18 cellular contexts compared by ENCODE assay signal in the genomic region with DNA sequence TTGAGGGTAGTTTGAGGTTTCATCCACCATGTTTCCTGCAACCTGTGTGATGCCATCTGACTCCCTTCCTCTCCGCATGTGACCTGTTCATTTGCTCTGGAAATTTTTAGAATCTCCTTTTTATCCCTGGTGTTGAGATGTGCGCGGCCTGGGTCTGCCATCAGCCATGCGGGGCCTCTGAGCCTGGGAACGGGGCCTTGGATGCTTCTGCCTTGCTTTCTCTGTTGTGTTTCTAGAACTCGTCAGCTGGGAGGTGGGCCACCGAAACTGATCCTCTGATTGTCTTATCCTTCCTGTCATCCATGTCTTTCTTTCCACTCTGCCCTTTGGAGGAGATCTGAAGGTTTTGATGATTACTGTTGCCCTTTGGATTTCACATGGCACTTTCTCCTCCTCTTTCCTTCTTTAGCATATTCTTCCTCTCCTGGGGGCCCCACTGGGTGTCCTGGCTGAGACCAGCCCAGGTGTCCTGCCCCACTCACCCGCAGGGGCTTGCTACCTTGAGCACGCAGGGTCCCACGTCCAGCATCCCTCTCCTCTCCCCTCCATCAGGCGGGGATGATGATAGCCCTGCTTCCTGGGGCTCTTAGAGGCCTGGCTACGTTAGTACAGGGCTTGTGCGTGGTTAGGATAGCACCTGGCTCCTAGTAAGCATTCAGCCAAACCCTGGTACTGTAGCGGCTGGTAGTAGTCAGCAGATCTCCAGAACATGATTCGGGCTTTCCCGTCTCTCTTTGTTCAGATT. TPM values are rescaled to one million over a fixed set of nuclear protein-coding genes. Genes with fewer than 3 reads are reported as not detected.
DNase-seq lines count a peak whose midpoint lies in the region; ATAC-seq, FAIRE-seq and TF ChIP-seq lines count a peak whose summit lies in the region.
"Had no signal": no experiment of that assay in that cellular context is flagged by ENCODE, and none has a peak within 500 bp of the region (broad histone marks: within the 10 kb centered on the region; RNA-seq: fewer than 3 reads in every experiment).

No MANE protein-coding gene starts in this region.

- in situ Hi-C loops in G401 (cut with HindIII; ENCODE audit: low sequenced_read_pairs) = no loop called here

- H3K4me2 ChIP-seq in endothelial cell of umbilical vein (ENCODE audit: insufficient read depth, low read length) = no peak overlapping the region
- H3K4me2 ChIP-seq: smooth muscle cell had no signal

- no peak overlapping the region for H3K4me3 Mint-ChIP-seq in activated CD8-positive, alpha-beta memory T cell treated with anti-CD3 and anti-CD28 coated beads, Interleukin-2, amount 10 ng/mL, durations not matched to agents 7 days and 5 days

- peaks cover 94% of the 10 kb centered on the region for H3K79me2 ChIP-seq in endothelial cell of umbilical vein (ENCODE audit: control insufficient read depth, insufficient read depth, low read length)

- no peak for TF ChIP-seq POLR2A in endothelial cell of umbilical vein (IDR thresholded peaks at IDR 0.05; ENCODE audit: low read depth, low read length)

- no peak overlapping the region for H3K9ac ChIP-seq in endothelial cell of umbilical vein (replicated peaks; ENCODE audit: extremely low read depth, insufficient read depth, low read length)

- no peak overlapping the region for H2AFZ ChIP-seq in endothelial cell of umbilical vein (ENCODE audit: low read depth, low read length)

- dilution Hi-C loops in endothelial cell of umbilical vein (cut with MboI; ENCODE audit: extremely low pct_ligation_motif_present, low sequenced_read_pairs) = no loop called here

- H3K9me3 ChIP-seq in endothelial cell of umbilical vein (replicated peaks; ENCODE audit: control insufficient read depth, insufficient read depth, low read length) = no peaks in the 10 kb centered on the region
- H3K9me3 ChIP-seq in psoas muscle = peaks cover under 1% of the 10 kb centered on the region
- no peaks in the 10 kb centered on the region for H3K9me3 ChIP-seq in mucosa of descending colon
- H3K9me3 ChIP-seq: Caco-2 had no signal

- no peak for TF ChIP-seq CTCF in endothelial cell of umbilical vein (IDR thresholded peaks at IDR 0.05; ENCODE audit: extremely low read depth in 1 of 2, insufficient read depth in 1 of 2, low read depth in 1 of 2, low read length in 2 of 2)
- no peak for TF ChIP-seq CTCF in psoas muscle (IDR thresholded peaks at IDR 0.05)
- TF ChIP-seq CTCF in mucosa of descending colon (IDR thresholded peaks at IDR 0.05) = no peak

- CTCF ChIA-PET in activated CD8-positive, alpha-beta memory T cell treated with anti-CD3 and anti-CD28 coated beads, Interleukin-2, amount 10 ng/mL, durations not matched to agents 7 days and 5 days (lab: Charles Lee) = no interaction called here
- CTCF ChIA-PET in endothelial cell of umbilical vein (lab: Charles Lee) = interaction anchor here (1.7 kb wide), 1 partner anchor 92 kb away, joined by 4 read pairs; no protein-coding TSS in a partner anchor

- no TSS peak for BruUV-seq in endothelial cell of umbilical vein (replicated peaks; lab: Mats Ljungman, UMichigan)

- intact Hi-C loops in endothelial cell of umbilical vein (cut with micrococcal nuclease) = loop anchor here (1.0 kb wide), 1 partner anchor 16 kb away; no protein-coding TSS in a partner anchor
- intact Hi-C loops in psoas muscle (cut with DNase I) = no loop called here
- intact Hi-C loops in mucosa of descending colon (cut with DNase I, micrococcal nuclease) = no loop called here

- H3K27me3 ChIP-seq in endothelial cell of umbilical vein (ENCODE audit: control insufficient read depth in 2 of 2, insufficient read depth in 2 of 2, low read length in 2 of 2) (no peaks in the 10 kb centered on the region), psoas muscle (ENCODE audit: insufficient read depth in 3 of 3, low read length in 2 of 3) (no peaks in the 10 kb centered on the region)
- H3K27me3 ChIP-seq: SJSA1 had no signal

- POLR2A ChIA-PET in endothelial cell of umbilical vein (lab: Charles Lee) = no interaction called here

- H3K9me1 ChIP-seq in endothelial cell of umbilical vein (replicated peaks; ENCODE audit: control insufficient read depth, extremely low read depth, insufficient read depth, low read length) = no peaks in the 10 kb centered on the region

- H3K27ac ChIP-seq in endothelial cell of umbilical vein (ENCODE audit: insufficient read depth, low read depth, low read length) = peak overlapping the region; percentile 25
- H3K27ac ChIP-seq in psoas muscle = peak overlapping the region; percentile 72
- H3K27ac ChIP-seq: SJSA1 had no signal

- 89 to 92% (median 92%) methylated on average over 16 of the region's 16 CpGs for WGBS in psoas muscle, 3 donors

- H3K4me1 ChIP-seq in endothelial cell of umbilical vein (ENCODE audit: control insufficient read depth, extremely low read depth, insufficient read depth, low read length) = peaks cover 48% of the 10 kb centered on the region
- peaks cover 46% of the 10 kb centered on the region for H3K4me1 ChIP-seq in psoas muscle
- H3K4me1 ChIP-seq in mucosa of descending colon (ENCODE audit: low read depth) = peaks cover 17% of the 10 kb centered on the region
- H3K4me1 ChIP-seq: Caco-2 had no signal

- H3K27ac Mint-ChIP-seq in activated CD8-positive, alpha-beta memory T cell treated with anti-CD3 and anti-CD28 coated beads, Interleukin-2, amount 10 ng/mL, durations not matched to agents 7 days and 5 days = peak overlapping the region; percentile 1

- peaks cover 13% of the 10 kb centered on the region for H3K36me3 Mint-ChIP-seq in activated CD8-positive, alpha-beta memory T cell treated with anti-CD3 and anti-CD28 coated beads, Interleukin-2, amount 10 ng/mL, durations not matched to agents 7 days and 5 days

- H3K27me3 Mint-ChIP-seq in activated CD8-positive, alpha-beta memory T cell treated with anti-CD3 and anti-CD28 coated beads, Interleukin-2, amount 10 ng/mL, durations not matched to agents 7 days and 5 days = no peaks in the 10 kb centered on the region

- no peaks in the 10 kb centered on the region for H3K9me3 Mint-ChIP-seq in activated CD8-positive, alpha-beta memory T cell treated with anti-CD3 and anti-CD28 coated beads, Interleukin-2, amount 10 ng/mL, durations not matched to agents 7 days and 5 days (ENCODE audit: low read depth)

- no peaks in the 10 kb centered on the region for H4K20me1 ChIP-seq in endothelial cell of umbilical vein (replicated peaks; ENCODE audit: control insufficient read depth, extremely low read depth, insufficient read depth, low read length)

- DNase-seq in activated CD8-positive, alpha-beta memory T cell treated with anti-CD3 and anti-CD28 coated beads, Interleukin-2, amount 10 ng/mL, durations not matched to agents 7 days and 5 days = no peak
- DNase-seq in activated CD8-positive, alpha-beta memory T cell treated with anti-CD3 and anti-CD28 coated beads, Interleukin-2, amount 50 U/mL, for 4 hours = no peak
- DNase-seq in G401 (ENCODE audit: low spot score) (peak; percentile 50), endothelial cell of umbilical vein (ENCODE audit: low read depth, low spot score) (no peak), psoas muscle (no peak), mucosa of descending colon (no peak), NCI-H345 (lab: John Stamatoyannopoulos, UW) (no peak)
- DNase-seq: Caco-2; NCI-H187; NCI-H446 treated with DMSO at 0.1 percent for 48 hours; stimulated activated naive CD4-positive, alpha-beta T cell had no signal

- H3K36me3 ChIP-seq in endothelial cell of umbilical vein (ENCODE audit: control insufficient read depth in 2 of 2, extremely low read depth in 1 of 2, insufficient read depth in 2 of 2, low read length in 2 of 2) (no peaks in the 10 kb centered on the region), psoas muscle (ENCODE audit: insufficient read depth in 1 of 2, low read depth in 1 of 2) (peaks cover 0 to 10% of the 10 kb centered on the region in 2 donors), mucosa of descending colon (ENCODE audit: low read depth) (no peaks in the 10 kb centered on the region)

- ATAC-seq in activated CD8-positive, alpha-beta memory T cell treated with anti-CD3 and anti-CD28 coated beads, Interleukin-2, amount 10 ng/mL, durations not matched to agents 7 days and 5 days = no peak
- ATAC-seq in psoas muscle (no peak), mucosa of descending colon (no peak), GM21619 (IDR thresholded peaks at IDR 0.05; ENCODE audit: unreplicated experiment) (no peak)

- peaks cover 68% of the 10 kb centered on the region for H3K4me1 Mint-ChIP-seq in activated CD8-positive, alpha-beta memory T cell treated with anti-CD3 and anti-CD28 coated beads, Interleukin-2, amount 10 ng/mL, durations not matched to agents 7 days and 5 days

- FAIRE-seq in endothelial cell of umbilical vein (lab: Jason Lieb, UNC) = no peak
- FAIRE-seq: G401.6, GM12892, urothelium cell line had no signal

- H3K4me3 ChIP-seq in endothelial cell of umbilical vein (replicated peaks in 1 of 3; ENCODE audit: insufficient read depth in 1 of 3, low read depth in 1 of 3, low read length in 3 of 3) (no peak overlapping the region), psoas muscle (no peak overlapping the region), mucosa of descending colon (no peak overlapping the region)
- H3K4me3 ChIP-seq: lung, SJSA1, smooth muscle cell had no signal

RNA-seq across cellular contexts. Expression of gene PPP2R2D, which starts 29.9 kb away (rescaled TPM):
- total RNA-seq in activated CD8-positive, alpha-beta memory T cell treated with anti-CD3 and anti-CD28 coated beads, Interleukin-2, amount 10 ng/mL, durations not matched to agents 7 days and 5 days = 10 to 100 TPM; 36.0 to 41.9 TPM
- 32.2 and 57.5 TPM in 2 replicates for total RNA-seq in G401 (2014; rRNA removed; shearing (Covaris generic))
- total RNA-seq in endothelial cell of umbilical vein = 33.9 and 36.3 TPM in 2 replicates
- 27.8 and 29.9 TPM in 2 replicates for polyA plus RNA-seq in endothelial cell of umbilical vein
- 36.2 and 42.3 TPM in 2 replicates for polyA plus RNA-seq in endothelial cell of umbilical vein (2011; cell fraction: cytosol; rRNA removed)
- polyA plus RNA-seq in endothelial cell of umbilical vein (2011; cell fraction: nucleus; rRNA removed) = 63.6 and 63.8 TPM in 2 replicates
- polyA plus RNA-seq in endothelial cell of umbilical vein (2012) = 36.3 and 38.9 TPM in 2 replicates
- polyA minus RNA-seq in endothelial cell of umbilical vein = 38.5 and 41.4 TPM in 2 replicates
- 19.3 TPM for polyA minus RNA-seq in endothelial cell of umbilical vein (2011; cell fraction: cytosol; rRNA and poly(A)+ RNA removed)
- 32.3 and 34.4 TPM in 2 replicates for polyA minus RNA-seq in endothelial cell of umbilical vein (2011; cell fraction: nucleus; rRNA and poly(A)+ RNA removed)
- total RNA-seq in psoas muscle = 10 to 100 TPM; 19.2 to 47.4 (median 33.0) TPM
- 10 to 100 TPM; 23.0 to 27.3 (median 25.7) TPM for polyA plus RNA-seq in psoas muscle
- total RNA-seq in mucosa of descending colon = 10 to 100 TPM; 27.8 to 34.4 (median 33.9) TPM

RNA-seq across cellular contexts. Expression of gene BNIP3, which starts 51.0 kb away (rescaled TPM):
- 10 to 100 TPM; 21.9 to 39.2 TPM for total RNA-seq in activated CD8-positive, alpha-beta memory T cell treated with anti-CD3 and anti-CD28 coated beads, Interleukin-2, amount 10 ng/mL, durations not matched to agents 7 days and 5 days
- total RNA-seq in G401 (2014; rRNA removed; shearing (Covaris generic)) = 81.6 and 96.5 TPM in 2 replicates
- 40.1 and 51.4 TPM in 2 replicates for total RNA-seq in endothelial cell of umbilical vein
- polyA plus RNA-seq in endothelial cell of umbilical vein = 40.3 and 53.3 TPM in 2 replicates
- polyA plus RNA-seq in endothelial cell of umbilical vein (2011; cell fraction: cytosol; rRNA removed) = 43.5 and 45.3 TPM in 2 replicates
- polyA plus RNA-seq in endothelial cell of umbilical vein (2011; cell fraction: nucleus; rRNA removed) = 33.6 and 40.6 TPM in 2 replicates
- 51.6 and 57.8 TPM in 2 replicates for polyA plus RNA-seq in endothelial cell of umbilical vein (2012)
- 16.5 and 21.1 TPM in 2 replicates for polyA minus RNA-seq in endothelial cell of umbilical vein
- polyA minus RNA-seq in endothelial cell of umbilical vein (2011; cell fraction: cytosol; rRNA and poly(A)+ RNA removed) = 8.6 TPM
- polyA minus RNA-seq in endothelial cell of umbilical vein (2011; cell fraction: nucleus; rRNA and poly(A)+ RNA removed) = 10.5 and 14.1 TPM in 2 replicates
- 100 to 1,000 TPM in 3 of 4 donors, 10 to 100 TPM in 1; 93.5 to 165 (median 151) TPM for total RNA-seq in psoas muscle
- polyA plus RNA-seq in psoas muscle = 100 to 1,000 TPM in 2 of 3 donors, 10 to 100 TPM in 1; 85.9 to 210 (median 133) TPM
- 10 to 100 TPM in 1 of 3 donors, 1 to 10 TPM in 2; 2.5 to 25.8 (median 5.6) TPM for total RNA-seq in mucosa of descending colon
